Comparison of ENCODE assay signal across 14 cellular contexts in the genomic region with DNA sequence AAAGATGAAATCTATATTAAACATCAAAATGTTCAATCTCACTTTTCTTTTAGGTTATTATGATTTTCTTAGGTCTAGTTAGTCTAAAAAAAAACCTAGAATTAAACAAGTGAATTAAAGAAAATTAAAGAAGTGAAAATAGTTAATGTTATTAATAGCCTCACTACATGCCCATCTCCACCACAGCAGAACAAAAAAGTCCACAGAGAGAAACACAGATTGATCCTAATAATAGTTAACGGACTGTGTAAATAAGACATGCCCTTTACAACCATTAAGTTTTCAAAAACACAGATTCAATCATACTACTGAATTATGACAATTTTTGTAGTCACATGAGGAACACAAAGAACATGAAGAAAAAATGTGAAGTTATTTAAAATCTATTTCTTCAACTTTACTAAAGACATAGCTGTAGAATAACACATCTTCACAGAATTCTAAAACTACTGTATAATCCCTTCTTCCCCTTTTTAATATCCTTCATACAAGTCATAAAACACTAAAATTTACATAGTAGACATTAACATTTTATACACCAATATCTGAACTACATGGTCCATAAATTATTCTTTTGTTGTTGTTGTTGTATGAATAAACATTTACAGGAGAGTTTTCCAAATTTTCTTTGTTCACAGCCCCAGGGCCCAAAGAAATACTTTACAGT. TPM values are rescaled to one million over a fixed set of nuclear protein-coding genes. Genes with fewer than 3 reads are reported as not detected.
DNase-seq lines count a peak whose midpoint lies in the region; ATAC-seq, FAIRE-seq and TF ChIP-seq lines count a peak whose summit lies in the region.
"Had no signal": no experiment of that assay in that cellular context is flagged by ENCODE, and none has a peak within 500 bp of the region (broad histone marks: within the 10 kb centered on the region; RNA-seq: fewer than 3 reads in every experiment).

No MANE protein-coding gene starts in this region.

- no peak overlapping the region for H3K4me2 ChIP-seq in K562 (ENCODE audit: insufficient read depth, low read length)

- ATAC-seq in HG03175 (IDR thresholded peaks at IDR 0.05; ENCODE audit: unreplicated experiment) = peak; percentile 42
- no peak for ATAC-seq in K562
- peak; percentile 45 to 46 for ATAC-seq in stimulated activated naive B cell treated with anti-CD40 and anti-IgM and Interleukin-4, amounts not matched to agents 10 μg/mL and 1 μg/mL and 100 μg/mL, for 72 hours (replicated peaks)
- ATAC-seq in GM19452 (IDR thresholded peaks at IDR 0.05; ENCODE audit: unreplicated experiment) = no peak
- no peak for ATAC-seq in GM18909 (IDR thresholded peaks at IDR 0.05; ENCODE audit: poor library complexity, unreplicated experiment)

- no TSS peak for BruUV-seq in K562 (replicated peaks; lab: Mats Ljungman, UMichigan)

- FAIRE-seq in K562 (lab: Jason Lieb, UNC) = peak; percentile 65
- FAIRE-seq: H54 had no signal

- no peaks in the 10 kb centered on the region for H3K27me3 Mint-ChIP-seq in stimulated activated naive B cell treated with anti-CD40 and anti-IgM and Interleukin-4, amounts not matched to agents 10 μg/mL and 1 μg/mL and 100 μg/mL, for 72 hours

- TF ChIP-seq EP300 in K562 (IDR thresholded peaks at IDR 0.05; ENCODE audit: low read length) = no peak

- H3K4me1 ChIP-seq in K562 (replicated peaks in 1 of 2; ENCODE audit: control insufficient read depth in 2 of 2, insufficient read depth in 2 of 2, low read length in 2 of 2) (no peaks in the 10 kb centered on the region), tibial artery (no peaks in the 10 kb centered on the region)

- POLR2A ChIA-PET in K562 (lab: Yijun Ruan, JAX) = interaction anchor here (1.2 to 1.6 kb wide), 3 partner anchors 11 to 125 kb away, joined by 3 to 5 read pairs (median 3); no protein-coding TSS in a partner anchor

- in situ Hi-C loops in K562 (cut with MboI) = no loop called here

- no peak for TF ChIP-seq RAD21 in K562 (CRISPR knock-in tag; conservative IDR thresholded peaks at IDR 0.05 in 1 of 2, IDR thresholded peaks at IDR 0.05 in 1 of 2)

- no peaks in the 10 kb centered on the region for H3K79me2 ChIP-seq in K562 (ENCODE audit: control insufficient read depth, insufficient read depth, low read length)

- intact Hi-C loops in K562 (cut with micrococcal nuclease) (no loop called here), tibial artery (cut with DNase I; ENCODE audit: low total_unique reads) (no loop called here)

- no peak overlapping the region for H3K27ac Mint-ChIP-seq in stimulated activated naive B cell treated with anti-CD40 and anti-IgM and Interleukin-4, amounts not matched to agents 10 μg/mL and 1 μg/mL and 100 μg/mL, for 72 hours

- H3K27ac ChIP-seq in K562 (ENCODE audit: extremely low read depth, low read depth, low read length) = no peak overlapping the region
- no peak overlapping the region for H3K27ac ChIP-seq in tibial artery
- H3K27ac ChIP-seq: BLaER1 treated with 17β-estradiol and CSF1 and Interleukin-3, amounts not matched to agents 10 nM and 100 nM had no signal

- CTCF ChIA-PET in K562 (lab: Yijun Ruan, JAX; ENCODE audit: low intra/inter-chr PET ratio) = no interaction called here

- no peak for TF ChIP-seq POLR2A in K562 (conservative IDR thresholded peaks at IDR 0.05)

- peaks cover 23 to 42% of the 10 kb centered on the region in 2 donors for H3K36me3 Mint-ChIP-seq in stimulated activated naive B cell treated with anti-CD40 and anti-IgM and Interleukin-4, amounts not matched to agents 10 μg/mL and 1 μg/mL and 100 μg/mL, for 72 hours

- no peaks in the 10 kb centered on the region for H3K9me3 ChIP-seq in K562 (replicated peaks; ENCODE audit: control insufficient read depth, insufficient read depth, low read depth, low read length)
- no peaks in the 10 kb centered on the region for H3K9me3 ChIP-seq in tibial artery
- H3K9me3 ChIP-seq: BLaER1 treated with 17β-estradiol and CSF1 and Interleukin-3, amounts not matched to agents 10 nM and 100 nM had no signal

- H3K4me3 ChIP-seq in GM06990 (replicated peaks; ENCODE audit: low read depth, low read length) (no peak overlapping the region), K562 (no peak overlapping the region), tibial artery (no peak overlapping the region)
- H3K4me3 ChIP-seq: BLaER1 treated with 17β-estradiol and CSF1 and Interleukin-3, amounts not matched to agents 10 nM and 100 nM had no signal

- H3K27me3 ChIP-seq in GM06990 (replicated peaks; ENCODE audit: control insufficient read depth, insufficient read depth, low read length) (no peaks in the 10 kb centered on the region), K562 (ENCODE audit: control insufficient read depth in 2 of 2, insufficient read depth in 2 of 2, low read length in 2 of 2) (no peaks in the 10 kb centered on the region), tibial artery (no peaks in the 10 kb centered on the region)
- H3K27me3 ChIP-seq: BLaER1 treated with 17β-estradiol and CSF1 and Interleukin-3, amounts not matched to agents 10 nM and 100 nM had no signal

- no peaks in the 10 kb centered on the region for H3K9me3 Mint-ChIP-seq in stimulated activated naive B cell treated with anti-CD40 and anti-IgM and Interleukin-4, amounts not matched to agents 10 μg/mL and 1 μg/mL and 100 μg/mL, for 72 hours

- H2AFZ ChIP-seq in K562 (ENCODE audit: low read depth, low read length) = no peak overlapping the region

- H3K36me3 ChIP-seq in GM06990 (ENCODE audit: control insufficient read depth, insufficient read depth, low read length) (peaks cover 2% of the 10 kb centered on the region), K562 (ENCODE audit: control insufficient read depth, insufficient read depth, low read length) (peaks cover 39% of the 10 kb centered on the region), tibial artery (peaks cover 65 to 76% (median 67%) of the 10 kb centered on the region in 3 donors)

- no peaks in the 10 kb centered on the region for H4K20me1 ChIP-seq in K562 (replicated peaks; ENCODE audit: control insufficient read depth, insufficient read depth, low read length)
- H4K20me1 ChIP-seq: BLaER1 treated with 17β-estradiol and CSF1 and Interleukin-3, amounts not matched to agents 10 nM and 100 nM had no signal

- H3K9ac ChIP-seq in K562 (ENCODE audit: insufficient read depth in 1 of 2, low read depth in 2 of 2, low read length in 2 of 2) = no peak overlapping the region
- H3K9ac ChIP-seq: BLaER1 treated with 17β-estradiol and CSF1 and Interleukin-3, amounts not matched to agents 10 nM and 100 nM had no signal

- H3K4me3 Mint-ChIP-seq in stimulated activated naive B cell treated with anti-CD40 and anti-IgM and Interleukin-4, amounts not matched to agents 10 μg/mL and 1 μg/mL and 100 μg/mL, for 72 hours = no peak overlapping the region

- TF ChIP-seq CTCF in GM06990 (IDR thresholded peaks at IDR 0.05; ENCODE audit: insufficient read depth, low read length, poor library complexity, severe bottlenecking) = no peak
- no peak for TF ChIP-seq CTCF in K562 (IDR thresholded peaks at IDR 0.05 in 2 of 3, conservative IDR thresholded peaks at IDR 0.05 in 1 of 3; ENCODE audit: insufficient read depth in 2 of 3, low read depth in 1 of 3, low read length in 3 of 3)
- no peak for TF ChIP-seq CTCF in tibial artery (IDR thresholded peaks at IDR 0.05)

- H3K4me1 Mint-ChIP-seq in stimulated activated naive B cell treated with anti-CD40 and anti-IgM and Interleukin-4, amounts not matched to agents 10 μg/mL and 1 μg/mL and 100 μg/mL, for 72 hours = peaks cover 9 to 27% of the 10 kb centered on the region in 2 donors

- H3K9me1 ChIP-seq in K562 (ENCODE audit: control insufficient read depth, insufficient read depth, low read length) = no peaks in the 10 kb centered on the region

- DNase-seq in GM06990 (ENCODE audit: extremely low read depth, insufficient read length) = peak; percentile 18
- DNase-seq in K562 (ENCODE audit: extremely low read depth in 1 of 4, low spot score in 3 of 4) = no peak
- no peak for DNase-seq in stimulated activated naive B cell treated with anti-CD40 and anti-IgM and Interleukin-4, amounts not matched to agents 10 μg/mL and 1 μg/mL and 100 μg/mL, for 72 hours
- DNase-seq in tibial artery = no peak
- DNase-seq: COR-L47, IMR-90, NCI-H1436 treated with DMSO at 0.1 percent for 48 hours, NCI-H2081 treated with DMSO at 0.1 percent for 48 hours, NCI-H526 treated with DMSO at 0.1 percent for 48 hours had no signal

- 64% methylated on average over 1 of the region's 1 CpG for WGBS in K562 (ENCODE audit: insufficient coverage, low coverage, missing lambda C conversion rate)

RNA-seq across cellular contexts. Expression of a gene that starts 15.3 kb away (rescaled TPM):
- total RNA-seq in K562 (2011; cell fraction: chromatin; rRNA removed; ENCODE audit: low replicate concordance) = 20.1 and 26.8 TPM in 2 replicates
- 17.3 and 20.3 TPM in 2 replicates for total RNA-seq in K562 (2011; cell fraction: nucleolus; rRNA removed)
- 22.4 and 22.8 TPM in 2 replicates for total RNA-seq in K562 (2011; cell fraction: nucleoplasm; rRNA removed)
- total RNA-seq in K562 (2014; rRNA removed) (15.2 and 16.3 TPM in 2 replicates), K562 (2014; rRNA removed; fragmentation: Illumina TruSeq; extraction: Trizol) (11.9 and 12.7 TPM in 2 replicates), K562 (2015; rRNA removed; fragmentation: Illumina TruSeq; extraction: Trizol) (11.3 and 12.6 TPM in 2 replicates), K562 (2021) (11.0 and 13.5 TPM in 2 replicates)
- polyA plus RNA-seq in K562 (2011; rRNA removed) (11.6 and 13.1 TPM in 2 replicates), K562 (2014; fragmentation: Illumina TruSeq; extraction: Trizol) (10.9 and 12.7 TPM in 2 replicates), K562 (2014; fragmentation: Nextera tagmentation; extraction: Ambion mirVana) (1 to 10 TPM; 3.5 to 5.6 TPM), K562 (2014; rRNA removed) (9.2 and 15.7 TPM in 2 replicates)
- 3.9 and 5.7 TPM in 2 replicates for polyA plus RNA-seq in K562 (2011; cell fraction: cytosol; rRNA removed)
- polyA plus RNA-seq in K562 (2011; cell fraction: nucleus; rRNA removed) = 11.0 and 11.1 TPM in 2 replicates
- polyA plus RNA-seq in K562 (2012) = 8.6 and 9.3 TPM in 2 replicates
- 18.7 and 21.2 TPM in 2 replicates for polyA minus RNA-seq in K562 (2011; rRNA and poly(A)+ RNA removed)
- 2.5 and 5.2 TPM in 2 replicates for polyA minus RNA-seq in K562 (2011; cell fraction: cytosol; rRNA and poly(A)+ RNA removed)
- 18.3 and 32.5 TPM in 2 replicates for polyA minus RNA-seq in K562 (2011; cell fraction: nucleus; rRNA and poly(A)+ RNA removed)

RNA-seq across cellular contexts. Expression of a gene that starts 15.6 kb away (rescaled TPM):
- total RNA-seq in K562 (2011; cell fraction: chromatin; rRNA removed; ENCODE audit: low replicate concordance) = 23.5 and 59.1 TPM in 2 replicates
- total RNA-seq in K562 (2011; cell fraction: nucleolus; rRNA removed) = 20.2 and 21.1 TPM in 2 replicates
- total RNA-seq in K562 (2011; cell fraction: nucleoplasm; rRNA removed) = 35.0 and 61.6 TPM in 2 replicates
- total RNA-seq in K562 (2014; rRNA removed) (53.3 and 54.3 TPM in 2 replicates), K562 (2014; rRNA removed; fragmentation: Illumina TruSeq; extraction: Trizol) (149 and 150 TPM in 2 replicates), K562 (2015; rRNA removed; fragmentation: Illumina TruSeq; extraction: Trizol) (114 and 138 TPM in 2 replicates), K562 (2021) (110 and 115 TPM in 2 replicates)
- polyA plus RNA-seq in K562 (2011; rRNA removed) (71.9 and 94.6 TPM in 2 replicates), K562 (2014; fragmentation: Illumina TruSeq; extraction: Trizol) (96.5 and 138 TPM in 2 replicates), K562 (2014; fragmentation: Nextera tagmentation; extraction: Ambion mirVana) (100 to 1,000 TPM; 329 to 390 TPM), K562 (2014; rRNA removed) (77.0 and 79.9 TPM in 2 replicates)
- 19.2 and 45.8 TPM in 2 replicates for polyA plus RNA-seq in K562 (2011; cell fraction: cytosol; rRNA removed)
- polyA plus RNA-seq in K562 (2011; cell fraction: nucleus; rRNA removed) = 14.5 and 28.5 TPM in 2 replicates
- 76.9 and 195 TPM in 2 replicates for polyA plus RNA-seq in K562 (2012)
- polyA minus RNA-seq in K562 (2011; rRNA and poly(A)+ RNA removed) = 51.3 and 62.6 TPM in 2 replicates
- 12.3 and 51.6 TPM in 2 replicates for polyA minus RNA-seq in K562 (2011; cell fraction: cytosol; rRNA and poly(A)+ RNA removed)
- 19.7 and 35.3 TPM in 2 replicates for polyA minus RNA-seq in K562 (2011; cell fraction: nucleus; rRNA and poly(A)+ RNA removed)

RNA-seq across cellular contexts. Expression of a gene that starts 44.6 kb away (rescaled TPM):
- 14.8 and 37.7 TPM in 2 replicates for total RNA-seq in K562 (2011; cell fraction: chromatin; rRNA removed; ENCODE audit: low replicate concordance)
- 19.7 and 26.7 TPM in 2 replicates for total RNA-seq in K562 (2011; cell fraction: nucleolus; rRNA removed)
- total RNA-seq in K562 (2011; cell fraction: nucleoplasm; rRNA removed) = 29.8 and 51.8 TPM in 2 replicates
- total RNA-seq in K562 (2014; rRNA removed) (18.4 and 27.0 TPM in 2 replicates), K562 (2014; rRNA removed; fragmentation: Illumina TruSeq; extraction: Trizol) (22.4 and 26.0 TPM in 2 replicates), K562 (2015; rRNA removed; fragmentation: Illumina TruSeq; extraction: Trizol) (17.9 and 22.1 TPM in 2 replicates), K562 (2021) (27.6 and 30.9 TPM in 2 replicates)
- polyA plus RNA-seq in K562 (2011; rRNA removed) (43.2 and 48.3 TPM in 2 replicates), K562 (2014; fragmentation: Illumina TruSeq; extraction: Trizol) (37.6 and 37.7 TPM in 2 replicates), K562 (2014; fragmentation: Nextera tagmentation; extraction: Ambion mirVana) (10 to 100 TPM; 10.8 to 13.7 TPM), K562 (2014; rRNA removed) (20.6 and 32.9 TPM in 2 replicates)
- polyA plus RNA-seq in K562 (2011; cell fraction: cytosol; rRNA removed) = 7.0 and 20.7 TPM in 2 replicates
- polyA plus RNA-seq in K562 (2011; cell fraction: nucleus; rRNA removed) = 13.5 and 17.7 TPM in 2 replicates
- 23.7 and 59.5 TPM in 2 replicates for polyA plus RNA-seq in K562 (2012)
- 45.2 and 54.5 TPM in 2 replicates for polyA minus RNA-seq in K562 (2011; rRNA and poly(A)+ RNA removed)
- polyA minus RNA-seq in K562 (2011; cell fraction: cytosol; rRNA and poly(A)+ RNA removed) = 20.3 and 21.8 TPM in 2 replicates
- 20.1 and 30.0 TPM in 2 replicates for polyA minus RNA-seq in K562 (2011; cell fraction: nucleus; rRNA and poly(A)+ RNA removed)

Comparison
In these comparisons a context has a peak if more than half of its experiments do, and no peak if none do; other contexts are left out.
1. ATAC-seq: peak in HG03175 (single experiment) and stimulated activated naive B cell treated with anti-CD40 and anti-IgM and Interleukin-4, amounts not matched to agents 10 μg/mL and 1 μg/mL and 100 μg/mL, for 72 hours (2 of 2); none in K562 (single experiment), GM19452 (single experiment) and GM18909 (single experiment).